9 cellular contexts compared by ENCODE assay signal in the genomic region with DNA sequence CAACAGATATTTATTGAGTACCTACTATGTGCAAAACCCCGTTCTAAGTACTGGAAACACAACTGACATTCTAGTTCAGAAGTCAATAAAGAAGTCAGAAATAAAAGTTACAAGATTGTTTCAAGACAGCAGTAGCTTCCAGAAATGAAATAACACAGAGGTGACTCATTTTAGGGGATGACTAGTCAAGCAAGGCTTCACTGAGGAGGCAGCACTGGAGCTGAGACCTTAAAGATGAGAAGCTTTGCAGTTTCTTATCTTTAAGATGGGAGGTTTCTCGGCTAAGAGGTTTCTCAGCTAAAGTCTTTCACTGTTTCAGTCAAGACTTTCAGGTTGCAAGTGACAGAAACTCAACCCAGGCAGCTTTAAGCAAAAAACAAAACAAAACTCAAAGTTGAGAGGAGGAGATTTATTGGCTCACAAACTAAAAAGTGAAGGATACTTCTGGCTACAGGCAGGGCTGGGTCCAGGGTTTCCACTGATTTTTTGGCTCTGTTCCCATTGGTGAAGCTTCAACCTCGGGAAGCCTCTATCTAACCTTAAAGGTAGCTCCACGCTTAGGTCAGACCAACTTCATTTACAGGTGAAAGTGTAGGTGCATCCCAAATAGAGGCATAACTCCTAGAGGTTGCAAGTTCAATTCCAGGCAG. TPM values are rescaled to one million over a fixed set of nuclear protein-coding genes. Genes with fewer than 3 reads are reported as not detected.
DNase-seq lines count a peak whose midpoint lies in the region; ATAC-seq and TF ChIP-seq lines count a peak whose summit lies in the region.
"Had no signal": no experiment of that assay in that cellular context is flagged by ENCODE, and none has a peak within 500 bp of the region (broad histone marks: within the 10 kb centered on the region; RNA-seq: fewer than 3 reads in every experiment).

No MANE protein-coding gene starts in this region.

- H3K4me3 ChIP-seq in mammary epithelial cell (replicated peaks in 1 of 3; ENCODE audit: insufficient read depth in 1 of 3, low read depth in 2 of 3, low read length in 3 of 3) (no peak overlapping the region), smooth muscle cell (no peak overlapping the region)

- intact Hi-C loops in mammary epithelial cell (cut with micrococcal nuclease) = no loop called here

- no peak for DNase-seq in activated CD4-positive, CD25-positive, alpha-beta regulatory T cell (lab: John Stamatoyannopoulos, UW)
- DNase-seq in mammary epithelial cell (peak; percentile 77), smooth muscle cell (lab: John Stamatoyannopoulos, UW; ENCODE audit: unreplicated experiment) (no peak), activated gamma-delta T cell treated with Interleukin-2 at 50 U/mL for 16 hours (no peak), hippocampal formation (lab: John Stamatoyannopoulos, UW) (no peak)

- TF ChIP-seq CTCF in mammary epithelial cell (conservative IDR thresholded peaks at IDR 0.05 in 1 of 2, IDR thresholded peaks at IDR 0.05 in 1 of 2; ENCODE audit: extremely low read depth in 1 of 2, insufficient read depth in 1 of 2, low read depth in 1 of 2, low read length in 2 of 2) (no peak), smooth muscle cell (IDR thresholded peaks at IDR 0.05; ENCODE audit: borderline replicate concordance, insufficient read depth, poor library complexity, severe bottlenecking) (no peak)

- dilution Hi-C loops in mammary epithelial cell (cut with HindIII; ENCODE audit: low sequenced_read_pairs) = loop anchor here (25.0 kb wide), 2 partner anchors 266 to 366 kb away; partner anchors contain the start of gene CES1

- H3K27me3 ChIP-seq in mammary epithelial cell (ENCODE audit: insufficient read depth, low read length) (no peaks in the 10 kb centered on the region), smooth muscle cell (ENCODE audit: low read depth) (no peaks in the 10 kb centered on the region)

- peaks cover 32% of the 10 kb centered on the region for H3K4me1 ChIP-seq in mammary epithelial cell (ENCODE audit: insufficient read depth, low read length)
- peaks cover 7% of the 10 kb centered on the region for H3K4me1 ChIP-seq in smooth muscle cell (ENCODE audit: low read depth)

- CTCF ChIA-PET in mammary epithelial cell (lab: Charles Lee; ENCODE audit: low non-redundant PET) = no interaction called here

- in situ Hi-C loops in mammary epithelial cell (cut with MboI; ENCODE audit: low sequenced_read_pairs in 2 of 2) = no loop called here

- H2AFZ ChIP-seq in mammary epithelial cell (ENCODE audit: low read depth, low read length) = peak overlapping the region; percentile 1
- no peak overlapping the region for H2AFZ ChIP-seq in smooth muscle cell (ENCODE audit: low read depth)

- H3K79me2 ChIP-seq in mammary epithelial cell (ENCODE audit: insufficient read depth, low read length) (no peaks in the 10 kb centered on the region), smooth muscle cell (ENCODE audit: low read depth) (no peaks in the 10 kb centered on the region)

- H3K27ac ChIP-seq in mammary epithelial cell (ENCODE audit: insufficient read depth, low read depth, low read length) (peak overlapping the region; percentile 69), smooth muscle cell (ENCODE audit: low read depth) (peak overlapping the region; percentile 80)

- H3K36me3 ChIP-seq in mammary epithelial cell (ENCODE audit: insufficient read depth, low read length) (no peaks in the 10 kb centered on the region), smooth muscle cell (ENCODE audit: low read depth) (no peaks in the 10 kb centered on the region)

- peak; percentile 23 to 54 for ATAC-seq in activated CD4-positive, CD25-positive, alpha-beta regulatory T cell treated with anti-CD3 and anti-CD28 coated beads, Interleukin-2, amount 50 U/mL, for 24 hours
- ATAC-seq in HG03442 (IDR thresholded peaks at IDR 0.05; ENCODE audit: unreplicated experiment) (peak; percentile 77), HG03460 (IDR thresholded peaks at IDR 0.05; ENCODE audit: unreplicated experiment) (no peak)

- peaks cover 20% of the 10 kb centered on the region for H3F3A ChIP-seq in smooth muscle cell (ENCODE audit: low read depth)

- H3K9ac ChIP-seq in mammary epithelial cell (ENCODE audit: insufficient read depth, low read length) (peak overlapping the region; percentile 53), smooth muscle cell (ENCODE audit: low read depth) (no peak overlapping the region)

- H4K20me1 ChIP-seq in mammary epithelial cell (ENCODE audit: insufficient read depth, low read length) = no peaks in the 10 kb centered on the region
- no peaks in the 10 kb centered on the region for H4K20me1 ChIP-seq in smooth muscle cell (ENCODE audit: low read depth)

- BruUV-seq in mammary epithelial cell (replicated peaks; lab: Mats Ljungman, UMichigan) = no TSS peak

- H3K4me2 ChIP-seq in mammary epithelial cell (ENCODE audit: insufficient read depth, low read depth, low read length) (peak overlapping the region; percentile 71), smooth muscle cell (peak overlapping the region; percentile 27)

- 23% methylated on average over 4 of the region's 4 CpGs for WGBS in mammary epithelial cell (ENCODE audit: low coverage, missing lambda C conversion rate)
- WGBS in smooth muscle cell (ENCODE audit: low lambda C conversion rate) = 46% methylated on average over 4 of the region's 4 CpGs

- no peaks in the 10 kb centered on the region for H3K9me3 ChIP-seq in mammary epithelial cell (replicated peaks; ENCODE audit: insufficient read depth, low read length)
- H3K9me3 ChIP-seq in smooth muscle cell (replicated peaks; ENCODE audit: low read depth) = no peaks in the 10 kb centered on the region

RNA-seq across cellular contexts. Expression of gene MMP2, which starts 7.4 kb away (rescaled TPM):
- total RNA-seq in mammary epithelial cell = 10 to 100 TPM; 18.2 to 68.2 TPM
- 24.9 TPM for polyA plus RNA-seq in mammary epithelial cell
- polyA minus RNA-seq in mammary epithelial cell = 35.5 TPM
- 431 and 446 TPM in 2 replicates for total RNA-seq in smooth muscle cell
- polyA plus RNA-seq in smooth muscle cell = 688 and 746 TPM in 2 replicates
- total RNA-seq: activated CD8-positive, alpha-beta memory T cell treated with anti-CD3 and anti-CD28 coated beads for 36 hours had no signal

RNA-seq across cellular contexts. Expression of gene LPCAT2, which starts 37.3 kb away (rescaled TPM):
- 100 to 1,000 TPM in 1 of 2 donors, 10 to 100 TPM in 1; 50.5 to 173 TPM for total RNA-seq in mammary epithelial cell
- 32.4 TPM for polyA plus RNA-seq in mammary epithelial cell
- polyA minus RNA-seq in mammary epithelial cell = 109 TPM
- total RNA-seq in smooth muscle cell = 55.6 and 65.3 TPM in 2 replicates
- 12.3 and 34.8 TPM in 2 replicates for polyA plus RNA-seq in smooth muscle cell
